ENCODE assay signal across 21 cellular contexts in genomic region chr14:81371802-81372201, GRCh38. TPM values are rescaled to one million over a fixed set of nuclear protein-coding genes. Genes with fewer than 3 reads are reported as not detected.
A peak's percentile ranks its signal among the peaks of the same experiment; 100 is the strongest.
DNase-seq lines count a peak whose midpoint lies in the region; ATAC-seq and TF ChIP-seq lines count a peak whose summit lies in the region.
"Had no signal": no experiment of that assay in that cellular context is flagged by ENCODE, and none has a peak within 500 bp of the region (broad histone marks: within the 10 kb centered on the region; RNA-seq: fewer than 3 reads in every experiment).

No MANE protein-coding gene starts in this region.

- H3K36me3 Mint-ChIP-seq in WTC11, result peaks cover 20% of the 10 kb centered on the region
- no peaks in the 10 kb centered on the region for H3K36me3 Mint-ChIP-seq in naive thymus-derived CD8-positive, alpha-beta T cell

- no peak for ATAC-seq in IMR-90 (ENCODE audit: low read depth)
- ATAC-seq in WTC11, result no peak
- ATAC-seq in naive thymus-derived CD8-positive, alpha-beta T cell, result no peak
- ATAC-seq: Panc1 had no signal

- no peak overlapping the region for H4K5ac ChIP-seq in IMR-90 (ENCODE audit: low read depth, low read length)

- no peaks in the 10 kb centered on the region for H3K79me1 ChIP-seq in IMR-90 (ENCODE audit: low read depth in 1 of 2, low read length in 2 of 2)

- H2BK20ac ChIP-seq in IMR-90 (ENCODE audit: low read depth, low read length), result no peak overlapping the region

- POLR2A ChIA-PET in IMR-90 (lab: Charles Lee; ENCODE audit: unreplicated experiment), result interaction anchor here (0.6 kb wide), 1 partner anchor 17 kb away, joined by 5 read pairs; no protein-coding TSS in a partner anchor
- POLR2A ChIA-PET in WTC11 (lab: Charles Lee), result interaction anchor here (0.6 kb wide), 1 partner anchor 19 kb away, joined by 4 read pairs; no protein-coding TSS in a partner anchor
- POLR2A ChIA-PET in naive thymus-derived CD8-positive, alpha-beta T cell (lab: Charles Lee), result no interaction called here

- H3K4ac ChIP-seq in IMR-90 (ENCODE audit: low read depth, low read length), result no peak overlapping the region

- dilution Hi-C loops in IMR-90 (cut with HindIII; ENCODE audit: low sequenced_read_pairs, unreplicated experiment), result no loop called here

- no peak overlapping the region for H4K91ac ChIP-seq in IMR-90 (ENCODE audit: insufficient read depth, low read depth, low read length)

- H3K23ac ChIP-seq in IMR-90 (ENCODE audit: low read depth, low read length), result no peak overlapping the region

- BruUV-seq in IMR-90 (replicated peaks; lab: Mats Ljungman, UMichigan), result no TSS peak

- H3K9me3 Mint-ChIP-seq in WTC11, result no peaks in the 10 kb centered on the region
- no peaks in the 10 kb centered on the region for H3K9me3 Mint-ChIP-seq in naive thymus-derived CD8-positive, alpha-beta T cell

- H2BK5ac ChIP-seq in IMR-90 (ENCODE audit: low read depth, low read length, poor library complexity, severe bottlenecking), result no peak overlapping the region

- WGBS in IMR-90 (ENCODE audit: extremely low coverage in 2 of 2, insufficient read length in 1 of 2), 2 experiments, result no CpG with 5 or more reads among the region's 1 CpG
- WGBS in esophagus squamous epithelium, 2 donors, result 35 to 39% methylated on average over 1 of the region's 1 CpG

- no peak overlapping the region for H4K8ac ChIP-seq in IMR-90 (ENCODE audit: low read depth in 2 of 2, low read length in 2 of 2)

- H3K4me2 ChIP-seq in IMR-90 (ENCODE audit: low read depth, low read length), result no peak overlapping the region

- TF ChIP-seq CTCF in IMR-90 (conservative IDR thresholded peaks at IDR 0.05; ENCODE audit: low read depth, low read length), result no peak
- no peak for TF ChIP-seq CTCF in WTC11 (IDR thresholded peaks at IDR 0.05)
- no peak for TF ChIP-seq CTCF in esophagus squamous epithelium (IDR thresholded peaks at IDR 0.05)

- H3K9me1 ChIP-seq in IMR-90 (ENCODE audit: insufficient read depth, low read length), result no peaks in the 10 kb centered on the region

- H3K27me3 Mint-ChIP-seq in WTC11 (ENCODE audit: low read depth), result no peaks in the 10 kb centered on the region
- H3K27me3 Mint-ChIP-seq in naive thymus-derived CD8-positive, alpha-beta T cell, result peaks cover 2 to 26% (median 9%) of the 10 kb centered on the region in 5 donors

- in situ Hi-C loops in IMR-90 (cut with MboI; ENCODE audit: low sequenced_read_pairs), result no loop called here

- H3K4me3 ChIP-seq in IMR-90 (ENCODE audit: insufficient read depth, low read depth, low read length) (no peak overlapping the region), esophagus squamous epithelium (no peak overlapping the region)
- H3K4me3 ChIP-seq: SJSA1 had no signal

- no peaks in the 10 kb centered on the region for H3K9me3 ChIP-seq in IMR-90 (ENCODE audit: control insufficient read depth, insufficient read depth, low read length)
- no peaks in the 10 kb centered on the region for H3K9me3 ChIP-seq in esophagus squamous epithelium
- H3K9me3 ChIP-seq: SJSA1 had no signal

- H3K4me3 Mint-ChIP-seq in WTC11, result no peak overlapping the region
- no peak overlapping the region for H3K4me3 Mint-ChIP-seq in naive thymus-derived CD8-positive, alpha-beta T cell

- H3K4me1 ChIP-seq in IMR-90 (ENCODE audit: control insufficient read depth, insufficient read depth, low read length) (no peaks in the 10 kb centered on the region), esophagus squamous epithelium (peaks cover 3 to 35% (median 4%) of the 10 kb centered on the region in 3 donors)
- H3K4me1 ChIP-seq: SJSA1 had no signal

- peak overlapping the region; percentile 90 for H3K27ac Mint-ChIP-seq in WTC11
- no peak overlapping the region for H3K27ac Mint-ChIP-seq in naive thymus-derived CD8-positive, alpha-beta T cell

- H2BK15ac ChIP-seq in IMR-90 (ENCODE audit: low read depth, low read length), result no peak overlapping the region

- TF ChIP-seq POLR2A in IMR-90 (IDR thresholded peaks at IDR 0.05; ENCODE audit: low read depth, low read length) (no peak), esophagus squamous epithelium (IDR thresholded peaks at IDR 0.05) (no peak)

- H3K27ac ChIP-seq in IMR-90 (ENCODE audit: insufficient read depth, low read length) (no peak overlapping the region), esophagus squamous epithelium (peak overlapping the region in 3 of 4 donors; percentile 16 to 46 (median 44))
- H3K27ac ChIP-seq: 22Rv1, C4-2B, SJSA1 had no signal

- H2AK5ac ChIP-seq in IMR-90 (ENCODE audit: low read depth, low read length), result no peak overlapping the region

- H4K20me1 ChIP-seq in IMR-90 (ENCODE audit: insufficient read depth, low read length), result no peaks in the 10 kb centered on the region

- intact Hi-C loops in IMR-90 (cut with micrococcal nuclease), result no loop called here
- intact Hi-C loops in esophagus squamous epithelium (cut with DNase I), result no loop called here

- no peak for TF ChIP-seq RAD21 in IMR-90 (IDR thresholded peaks at IDR 0.05; ENCODE audit: low read length)

- H3K36me3 ChIP-seq in IMR-90 (ENCODE audit: control insufficient read depth, insufficient read depth, low read length), result no peaks in the 10 kb centered on the region
- peaks cover 0 to 14% (median 0%) of the 10 kb centered on the region in 3 donors for H3K36me3 ChIP-seq in esophagus squamous epithelium
- H3K36me3 ChIP-seq: SJSA1 had no signal

- CTCF ChIA-PET in IMR-90 (lab: Yijun Ruan, JAX) (no interaction called here), WTC11 (lab: Charles Lee) (no interaction called here)

- peaks cover 40% of the 10 kb centered on the region for H3K4me1 Mint-ChIP-seq in WTC11
- no peaks in the 10 kb centered on the region for H3K4me1 Mint-ChIP-seq in naive thymus-derived CD8-positive, alpha-beta T cell

- H2AFZ ChIP-seq in IMR-90 (replicated peaks; ENCODE audit: low read length, poor library complexity), result no peak overlapping the region

- no peak overlapping the region for H3K18ac ChIP-seq in IMR-90 (ENCODE audit: low read depth, low read length)

- H3K9ac ChIP-seq in IMR-90 (ENCODE audit: low read depth, low read length), result no peak overlapping the region

- H3K14ac ChIP-seq in IMR-90 (replicated peaks; ENCODE audit: low read depth, low read length), result no peak overlapping the region

- no peak overlapping the region for H3K56ac ChIP-seq in IMR-90 (ENCODE audit: extremely low read depth, insufficient read depth, low read length)

- H2AK9ac ChIP-seq in IMR-90 (replicated peaks; ENCODE audit: low read depth, low read length, poor library complexity), result no peak overlapping the region

- DNase-seq in DMS 273 (lab: John Stamatoyannopoulos, UW; ENCODE audit: unreplicated experiment) (peak; percentile 17), DMS 273 treated with DMSO at 0.1 percent for 48 hours (lab: John Stamatoyannopoulos, UW) (no peak), IMR-90 (no peak), WTC11 (ENCODE audit: low spot score) (no peak), esophagus squamous epithelium (lab: John Stamatoyannopoulos, UW) (no peak), NCI-H2227 (lab: John Stamatoyannopoulos, UW; ENCODE audit: unreplicated experiment) (no peak)
- DNase-seq in stimulated activated CD8-positive, alpha-beta memory T cell treated with anti-CD3 and anti-CD28 coated beads, Interleukin-4, amount 100 ng/mL, for 48 hours, result no peak
- DNase-seq in naive thymus-derived CD8-positive, alpha-beta T cell, result no peak
- DNase-seq: AML-193, HCEC 1CT, MV-4-11, NCI-H1105 treated with DMSO at 0.1 percent for 48 hours, NCI-H2081 treated with DMSO at 0.1 percent for 48 hours, NCI-H226, NCI-H510A treated with DMSO at 0.1 percent for 48 hours, NCI-H748 treated with DMSO at 0.1 percent for 48 hours, T-helper 1 cell had no signal

- H3K27me3 ChIP-seq in IMR-90 (ENCODE audit: control insufficient read depth, insufficient read depth, low read length) (no peaks in the 10 kb centered on the region), esophagus squamous epithelium (no peaks in the 10 kb centered on the region)
- H3K27me3 ChIP-seq: SJSA1 had no signal

- H2BK120ac ChIP-seq in IMR-90 (ENCODE audit: low read depth, low read length), result no peak overlapping the region

TF ChIP-seq in IMR-90, 13 proteins besides CTCF, POLR2A, EP300 and RAD21:
- TF ChIP-seq NFE2L2 (IDR thresholded peaks at IDR 0.05; ENCODE audit: low read depth, low read length) (no peak), MAFK (IDR thresholded peaks at IDR 0.05; ENCODE audit: low read depth, low read length) (peak; percentile 25; the same call in 1 of the 2 replicates)

TF ChIP-seq in WTC11, 78 proteins besides CTCF, POLR2A, EP300 and RAD21 (continues in another document):
- no peak for TF ChIP-seq HMGXB4 (CRISPR knock-in tag; IDR thresholded peaks at IDR 0.05)

RNA-seq across cellular contexts. Expression of gene STON2, which starts 28.3 kb away (rescaled TPM):
- total RNA-seq in IMR-90 (2012; rRNA removed) (not detected in 2 replicates), WTC11 (2021) (43.0 to 69.2 TPM (median 45.2 TPM) in 3 replicates), esophagus squamous epithelium (10 to 100 TPM; 58.7 to 71.6 (median 67.1) TPM)
- polyA plus RNA-seq in IMR-90 (2012; rRNA removed), result not detected in 2 replicates
- polyA plus RNA-seq in IMR-90 (2012; cell fraction: cytosol; rRNA removed), result not detected in 2 replicates
- polyA plus RNA-seq in IMR-90 (2012; cell fraction: nucleus; rRNA removed; ENCODE audit: low replicate concordance), result not detected in 2 replicates
- total RNA-seq in naive thymus-derived CD8-positive, alpha-beta T cell, result not detected
- polyA plus RNA-seq in naive thymus-derived CD8-positive, alpha-beta T cell, result not detected

Comparison
In these comparisons a context has a peak if more than half of its experiments do, and no peak if none do; other contexts are left out.
1. RNA of gene STON2, which starts 28.3 kb away (total RNA-seq): 58.7 to 71.6 TPM in esophagus squamous epithelium and 43.0 to 69.2 TPM in WTC11; not detected in naive thymus-derived CD8-positive, alpha-beta T cell and not detected in IMR-90; every median in the first group is over 10 times any median in the second.